In the genomic region with DNA sequence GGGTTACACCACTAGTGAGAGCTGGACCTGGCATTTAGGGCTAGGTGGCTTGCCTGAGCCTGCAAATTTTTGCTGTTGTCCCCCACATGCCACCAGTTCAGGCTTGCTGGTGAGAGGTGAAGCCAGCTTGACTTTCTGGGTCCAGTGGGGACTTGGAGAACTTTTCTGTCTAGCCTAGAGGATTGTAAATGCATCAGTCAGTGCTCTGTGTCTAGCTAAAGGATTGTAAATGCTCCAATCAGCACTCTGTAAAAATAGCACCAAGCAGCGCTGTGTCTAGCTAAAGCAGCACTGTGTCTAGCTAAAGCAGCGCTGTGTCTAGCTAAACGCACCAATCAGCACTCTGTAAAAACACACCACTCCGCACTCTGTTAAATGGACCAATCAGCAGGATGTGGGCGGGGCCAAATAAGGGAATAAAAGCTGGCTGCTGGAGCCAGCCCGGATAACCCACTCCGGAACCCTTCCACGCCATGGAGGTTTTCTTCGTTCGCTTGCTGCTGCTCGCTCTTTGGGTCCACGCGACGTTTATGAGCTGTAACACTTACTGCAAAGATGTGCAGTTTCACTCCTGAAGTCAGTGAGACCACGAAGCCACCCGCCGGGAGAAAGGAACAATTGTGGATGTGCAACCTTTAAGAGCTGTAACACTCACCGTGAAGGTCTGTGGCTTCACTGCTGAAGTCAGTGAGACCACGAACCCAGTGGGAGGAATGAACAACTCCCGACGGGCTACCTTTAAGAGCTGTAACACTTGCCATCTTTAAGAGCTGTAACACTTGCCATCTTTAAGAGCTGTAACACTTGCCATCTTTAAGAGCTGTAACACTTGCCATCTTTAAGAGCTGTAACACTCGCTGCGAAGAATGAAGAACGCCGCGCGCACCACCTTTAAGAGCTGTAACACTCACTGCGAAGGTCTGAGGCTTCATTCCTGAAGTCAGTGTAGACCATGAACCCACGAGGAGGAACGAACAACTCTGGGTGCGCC, we compare ENCODE assay signal across 1 cellular context.
A peak's percentile ranks its signal among the peaks of the same experiment; 100 is the strongest.
TF ChIP-seq lines count a peak whose summit lies in the region.

No MANE protein-coding gene starts in this region.

TF ChIP-seq in K562, 482 proteins besides CTCF, POLR2A, EP300 and RAD21 (continued from another document and continues in another):
- TF ChIP-seq TFE3 (CRISPR knock-in tag; IDR thresholded peaks at IDR 0.05) (peak; percentile 16), CBX2 (IDR thresholded peaks at IDR 0.05; ENCODE audit: insufficient read depth, low read length, poor library complexity, severe bottlenecking) (no peak), ARID4B (CRISPR knock-in tag; IDR thresholded peaks at IDR 0.05) (peak; percentile 78; the same call in 1 of the 2 replicates), NUFIP1 (IDR thresholded peaks at IDR 0.05; ENCODE audit: partially characterized antibody) (peak; percentile 51), CCAR2 (IDR thresholded peaks at IDR 0.05; ENCODE audit: low read depth, low read length) (no peak), ARNT (IDR thresholded peaks at IDR 0.05) (peak; percentile 91 to 92; a peak in 3 of 4 replicates), BHLHE40 (IDR thresholded peaks at IDR 0.05; ENCODE audit: low read length) (peak; percentile 67; the same call in 1 of the 2 replicates), PREB (CRISPR knock-in tag; IDR thresholded peaks at IDR 0.05) (peak; percentile 90; the same call in 1 of the 2 replicates), THRA (IDR thresholded peaks at IDR 0.05) (no peak), TFAM (CRISPR knock-in tag; conservative IDR thresholded peaks at IDR 0.05) (no peak), ATF7 (IDR thresholded peaks at IDR 0.05) (peak; percentile 83; the same call in 1 of the 2 replicates), ZFX (CRISPR knock-in tag; IDR thresholded peaks at IDR 0.05) (peak; percentile 29; the same call in 1 of the 2 replicates), MTF1 (CRISPR knock-in tag; IDR thresholded peaks at IDR 0.05; ENCODE audit: borderline replicate concordance) (peak; percentile 55; the same call in 1 of the 2 replicates), JUN (IDR thresholded peaks at IDR 0.05; ENCODE audit: borderline replicate concordance, low read depth, low read length) (no peak), JUN (CRISPR knock-in tag; IDR thresholded peaks at IDR 0.05; ENCODE audit: borderline replicate concordance) (0 out of 2 replicates have a peak, but pooled peaks have one; percentile 28), U2AF2 (optimal IDR thresholded peaks at IDR 0.05; ENCODE audit: low read depth, low read length) (no peak), REST (CRISPR knock-in tag; IDR thresholded peaks at IDR 0.05; ENCODE audit: low read depth) (peak; percentile 79; the same call in 1 of the 2 replicates), HDAC2 (IDR thresholded peaks at IDR 0.05) (peak; percentile 98), KAT2B (IDR thresholded peaks at IDR 0.05; ENCODE audit: low read depth, low read length) (no peak), SMARCA4 (IDR thresholded peaks at IDR 0.05) (peak; percentile 63; the same call in 1 of the 2 replicates), ZNF165 (CRISPR knock-in tag; IDR thresholded peaks at IDR 0.05; ENCODE audit: borderline replicate concordance) (peak; percentile 52), TGIF2 (CRISPR knock-in tag; IDR thresholded peaks at IDR 0.05) (peak; percentile 84; the same call in 1 of the 2 replicates), ZNF766 (CRISPR knock-in tag; conservative IDR thresholded peaks at IDR 0.05) (peak; percentile 64), ZNF384 (IDR thresholded peaks at IDR 0.05; ENCODE audit: low read depth, low read length) (0 out of 2 replicates have a peak, but pooled peaks have one; percentile 4), HNRNPUL1 (IDR thresholded peaks at IDR 0.05; ENCODE audit: low read length) (no peak), CSDE1 (IDR thresholded peaks at IDR 0.05) (peak in 1 of 2 experiments; percentile 93; a peak in 2 of 4 replicates), BACH1 (tag; IDR thresholded peaks at IDR 0.05) (0 out of 2 replicates have a peak, but pooled peaks have one; percentile 18), HOMEZ (CRISPR knock-in tag; IDR thresholded peaks at IDR 0.05) (no peak)
- TF ChIP-seq, protein P1, sequence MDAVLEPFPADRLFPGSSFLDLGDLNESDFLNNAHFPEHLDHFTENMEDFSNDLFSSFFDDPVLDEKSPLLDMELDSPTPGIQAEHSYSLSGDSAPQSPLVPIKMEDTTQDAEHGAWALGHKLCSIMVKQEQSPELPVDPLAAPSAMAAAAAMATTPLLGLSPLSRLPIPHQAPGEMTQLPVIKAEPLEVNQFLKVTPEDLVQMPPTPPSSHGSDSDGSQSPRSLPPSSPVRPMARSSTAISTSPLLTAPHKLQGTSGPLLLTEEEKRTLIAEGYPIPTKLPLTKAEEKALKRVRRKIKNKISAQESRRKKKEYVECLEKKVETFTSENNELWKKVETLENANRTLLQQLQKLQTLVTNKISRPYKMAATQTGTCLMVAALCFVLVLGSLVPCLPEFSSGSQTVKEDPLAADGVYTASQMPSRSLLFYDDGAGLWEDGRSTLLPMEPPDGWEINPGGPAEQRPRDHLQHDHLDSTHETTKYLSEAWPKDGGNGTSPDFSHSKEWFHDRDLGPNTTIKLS (IDR thresholded peaks at IDR 0.05; ENCODE audit: borderline replicate concordance, low read depth) = peak; percentile 45; the same call in 1 of the 2 replicates
- TF ChIP-seq, protein P2, sequence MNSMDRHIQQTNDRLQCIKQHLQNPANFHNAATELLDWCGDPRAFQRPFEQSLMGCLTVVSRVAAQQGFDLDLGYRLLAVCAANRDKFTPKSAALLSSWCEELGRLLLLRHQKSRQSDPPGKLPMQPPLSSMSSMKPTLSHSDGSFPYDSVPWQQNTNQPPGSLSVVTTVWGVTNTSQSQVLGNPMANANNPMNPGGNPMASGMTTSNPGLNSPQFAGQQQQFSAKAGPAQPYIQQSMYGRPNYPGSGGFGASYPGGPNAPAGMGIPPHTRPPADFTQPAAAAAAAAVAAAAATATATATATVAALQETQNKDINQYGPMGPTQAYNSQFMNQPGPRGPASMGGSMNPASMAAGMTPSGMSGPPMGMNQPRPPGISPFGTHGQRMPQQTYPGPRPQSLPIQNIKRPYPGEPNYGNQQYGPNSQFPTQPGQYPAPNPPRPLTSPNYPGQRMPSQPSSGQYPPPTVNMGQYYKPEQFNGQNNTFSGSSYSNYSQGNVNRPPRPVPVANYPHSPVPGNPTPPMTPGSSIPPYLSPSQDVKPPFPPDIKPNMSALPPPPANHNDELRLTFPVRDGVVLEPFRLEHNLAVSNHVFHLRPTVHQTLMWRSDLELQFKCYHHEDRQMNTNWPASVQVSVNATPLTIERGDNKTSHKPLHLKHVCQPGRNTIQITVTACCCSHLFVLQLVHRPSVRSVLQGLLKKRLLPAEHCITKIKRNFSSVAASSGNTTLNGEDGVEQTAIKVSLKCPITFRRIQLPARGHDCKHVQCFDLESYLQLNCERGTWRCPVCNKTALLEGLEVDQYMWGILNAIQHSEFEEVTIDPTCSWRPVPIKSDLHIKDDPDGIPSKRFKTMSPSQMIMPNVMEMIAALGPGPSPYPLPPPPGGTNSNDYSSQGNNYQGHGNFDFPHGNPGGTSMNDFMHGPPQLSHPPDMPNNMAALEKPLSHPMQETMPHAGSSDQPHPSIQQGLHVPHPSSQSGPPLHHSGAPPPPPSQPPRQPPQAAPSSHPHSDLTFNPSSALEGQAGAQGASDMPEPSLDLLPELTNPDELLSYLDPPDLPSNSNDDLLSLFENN (IDR thresholded peaks at IDR 0.05; ENCODE audit: low read depth in 2 of 2, low read length in 2 of 2) = peak in 1 of 2 experiments; percentile 95; a peak in 2 of 4 replicates
